ENCODE assay signal across 26 cellular contexts in the genomic region with DNA sequence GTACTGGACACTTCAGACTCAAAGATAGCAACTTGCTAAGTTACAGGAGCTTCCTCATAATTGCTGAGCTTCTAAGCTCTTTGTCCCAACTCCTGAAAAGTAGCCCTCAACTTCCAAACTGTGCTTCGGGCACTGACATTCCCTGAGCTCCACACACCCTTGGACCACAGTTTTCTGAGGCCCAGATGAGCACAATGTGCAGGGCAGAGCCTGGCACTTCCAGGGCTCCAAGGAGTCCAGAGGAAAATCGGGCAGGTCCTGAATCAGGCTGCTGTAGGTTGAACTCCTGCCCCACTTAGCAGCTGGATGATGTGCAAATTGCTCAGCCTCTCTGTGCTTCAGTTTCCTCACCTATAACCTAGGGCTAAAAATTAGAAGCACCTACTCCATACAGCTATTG. TPM values are rescaled to one million over a fixed set of nuclear protein-coding genes. Genes with fewer than 3 reads are reported as not detected.
DNase-seq lines count a peak whose midpoint lies in the region; ATAC-seq and TF ChIP-seq lines count a peak whose summit lies in the region.
"Had no signal": no experiment of that assay in that cellular context is flagged by ENCODE, and none has a peak within 500 bp of the region (broad histone marks: within the 10 kb centered on the region; RNA-seq: fewer than 3 reads in every experiment).

No MANE protein-coding gene starts in this region.

- H2BK20ac ChIP-seq in H9 (ENCODE audit: low read depth, low read length, poor library complexity, severe bottlenecking): no peak overlapping the region

- H3K79me2 ChIP-seq in H9 (ENCODE audit: insufficient read depth, low read length): no peaks in the 10 kb centered on the region

- no peak overlapping the region for H4K91ac ChIP-seq in H9 (ENCODE audit: insufficient read length, low read depth, low read length)

- no peak overlapping the region for H3K9ac ChIP-seq in H9 (ENCODE audit: extremely low read depth, insufficient read length, low read length)
- H3K9ac ChIP-seq: BLaER1 had no signal

- no peak for TF ChIP-seq EP300 in esophagus muscularis mucosa (IDR thresholded peaks at IDR 0.05)

- no peak for ATAC-seq in GM21526 (IDR thresholded peaks at IDR 0.05; ENCODE audit: low FRiP score, unreplicated experiment)
- ATAC-seq: GM12878 had no signal

- H3K36me3 ChIP-seq in esophagus muscularis mucosa (no peaks in the 10 kb centered on the region), vagina (no peaks in the 10 kb centered on the region)
- H3K36me3 ChIP-seq: BE2C, BLaER1 had no signal

- H3K27me3 ChIP-seq in H9 (ENCODE audit: insufficient read depth, low read length) (no peaks in the 10 kb centered on the region), esophagus muscularis mucosa (no peaks in the 10 kb centered on the region), vagina (no peaks in the 10 kb centered on the region)
- H3K27me3 ChIP-seq: BE2C, BLaER1 had no signal

- no peak overlapping the region for H3K14ac ChIP-seq in H9 (ENCODE audit: insufficient read depth, low read length)

- H4K8ac ChIP-seq in H9 (replicated peaks; ENCODE audit: insufficient read length, low read depth, low read length): no peak overlapping the region

- H2BK12ac ChIP-seq in H9 (ENCODE audit: insufficient read length, low read depth, low read length): no peak overlapping the region

- H3K4ac ChIP-seq in H9 (ENCODE audit: low read depth, low read length): no peak overlapping the region

- H3K4me1 Mint-ChIP-seq in H9 (peaks cover 22 to 24% of the 10 kb centered on the region in 2 experiments), osteocyte (ENCODE audit: unreplicated experiment) (no peaks in the 10 kb centered on the region)

- no peaks in the 10 kb centered on the region for H4K20me1 ChIP-seq in H9 (ENCODE audit: control insufficient read depth, insufficient read depth, insufficient read length)
- H4K20me1 ChIP-seq: BLaER1 had no signal

- DNase-seq in H9 (peak; percentile 10), esophagus muscularis mucosa (ENCODE audit: extremely low spot score) (peak; percentile 60), osteocyte (ENCODE audit: extremely low spot score, unreplicated experiment) (peak; percentile 46), vagina (ENCODE audit: extremely low spot score in 2 of 2) (peak; percentile 54 to 77), NCI-H1105 treated with DMSO at 0.1 percent for 48 hours (lab: John Stamatoyannopoulos, UW) (no peak), cardiac septum (ENCODE audit: low spot score) (no peak)
- DNase-seq: 8988T; ACHN; BE2C; C1 segment of cervical spinal cord; CD4-positive, alpha-beta memory T cell; CD4-positive, CD25-positive, alpha-beta regulatory T cell; CD8-positive, alpha-beta memory T cell; COR-L47; DMS 273 treated with DMSO at 0.1 percent for 48 hours; DMS153; DMS53; DMS79; DND-41; EL; GDM1 had no signal

- H3T11ph ChIP-seq in H9 (ENCODE audit: low read length): no peak overlapping the region

- H3K4me2 ChIP-seq in H9 (ENCODE audit: insufficient read depth, insufficient read length, low read length): no peak overlapping the region
- H3K4me2 ChIP-seq: BLaER1 had no signal

- H3K9me3 ChIP-seq in H9 (ENCODE audit: control insufficient read depth, low read depth, low read length): no peaks in the 10 kb centered on the region
- peaks cover 0 to 10% (median 5%) of the 10 kb centered on the region in 4 donors for H3K9me3 ChIP-seq in esophagus muscularis mucosa
- no peaks in the 10 kb centered on the region for H3K9me3 ChIP-seq in vagina
- H3K9me3 ChIP-seq: BE2C had no signal

- no peak overlapping the region for H3K27ac Mint-ChIP-seq in H9
- H3K27ac Mint-ChIP-seq in osteocyte (ENCODE audit: unreplicated experiment): no peak overlapping the region
- H3K27ac Mint-ChIP-seq: CD14-positive monocyte; CD4-positive, alpha-beta memory T cell; CD4-positive, CD25-positive, alpha-beta regulatory T cell; CD8-positive, alpha-beta memory T cell had no signal

- TF ChIP-seq POLR2A in esophagus muscularis mucosa (IDR thresholded peaks at IDR 0.05; ENCODE audit: low read depth) (no peak), vagina (IDR thresholded peaks at IDR 0.05) (no peak)

- H3K4me3 Mint-ChIP-seq in H9 (no peak overlapping the region), osteocyte (ENCODE audit: unreplicated experiment) (no peak overlapping the region)
- H3K4me3 Mint-ChIP-seq: CD14-positive monocyte; CD4-positive, alpha-beta memory T cell; CD4-positive, CD25-positive, alpha-beta regulatory T cell; CD8-positive, alpha-beta memory T cell had no signal

- no peak overlapping the region for H2BK5ac ChIP-seq in H9 (ENCODE audit: insufficient read length, low read length)

- no peaks in the 10 kb centered on the region for H3K79me1 ChIP-seq in H9 (ENCODE audit: insufficient read depth, low read depth, low read length, poor library complexity, severe bottlenecking)

- H3K27ac ChIP-seq in H9 (ENCODE audit: insufficient read length, low read depth, low read length) (no peak overlapping the region), esophagus muscularis mucosa (replicated peaks in 1 of 4) (no peak overlapping the region), vagina (no peak overlapping the region)
- H3K27ac ChIP-seq: BLaER1 had no signal

- no peaks in the 10 kb centered on the region for H3K23me2 ChIP-seq in H9 (ENCODE audit: insufficient read length, low read depth, low read length, poor library complexity, severe bottlenecking)

- H2AK5ac ChIP-seq in H9 (ENCODE audit: insufficient read length, low read length): no peak overlapping the region

- intact Hi-C loops in esophagus muscularis mucosa (cut with DNase I): no loop called here
- intact Hi-C loops in vagina (cut with DNase I): no loop called here
- intact Hi-C loops in cardiac septum (cut with DNase I): no loop called here

- no peak overlapping the region for H2BK15ac ChIP-seq in H9 (ENCODE audit: low read depth, low read length)

- no peak overlapping the region for H3K56ac ChIP-seq in H9 (ENCODE audit: insufficient read length, low read depth, low read length)

- TF ChIP-seq CTCF in H9 (conservative IDR thresholded peaks at IDR 0.05) (no peak), esophagus muscularis mucosa (IDR thresholded peaks at IDR 0.05) (no peak), osteocyte (IDR thresholded peaks at IDR 0.05) (no peak), vagina (IDR thresholded peaks at IDR 0.05) (no peak)

- peaks cover 10% of the 10 kb centered on the region; the same call in 1 of the 2 replicates for H3K27me3 Mint-ChIP-seq in H9 (ENCODE audit: low read depth)
- peaks cover 27% of the 10 kb centered on the region for H3K27me3 Mint-ChIP-seq in osteocyte (ENCODE audit: unreplicated experiment)

- no peak overlapping the region for H2BK120ac ChIP-seq in H9 (ENCODE audit: low read depth, low read length, poor library complexity, severe bottlenecking)

- no peak overlapping the region for H2AFZ ChIP-seq in H9 (ENCODE audit: low read length)

- no peak overlapping the region for H3K18ac ChIP-seq in H9 (ENCODE audit: insufficient read length, low read depth, low read length)

- H4K5ac ChIP-seq in H9 (ENCODE audit: insufficient read length, low read depth, low read length): no peak overlapping the region

- H3K4me3 ChIP-seq in esophagus muscularis mucosa: no peak overlapping the region
- no peak overlapping the region for H3K4me3 ChIP-seq in vagina
- H3K4me3 ChIP-seq: BLaER1, GM12878 had no signal

- H3K4me1 ChIP-seq in H9 (ENCODE audit: insufficient read depth, low read length) (peaks cover 7% of the 10 kb centered on the region; the same call in 1 of the 2 replicates), esophagus muscularis mucosa (no peaks in the 10 kb centered on the region), vagina (no peaks in the 10 kb centered on the region)
- H3K4me1 ChIP-seq: BE2C, BLaER1 had no signal

- H3K9me3 Mint-ChIP-seq in H9 (peaks cover 19% of the 10 kb centered on the region in 2 experiments), osteocyte (ENCODE audit: unreplicated experiment) (peaks cover 5% of the 10 kb centered on the region)
- H3K9me3 Mint-ChIP-seq: CD8-positive, alpha-beta memory T cell had no signal

- no CpG with 5 or more reads among the region's 2 CpGs for WGBS in H9 (ENCODE audit: extremely low coverage, insufficient read length, low lambda C conversion rate)
- 89% methylated on average over 1 of the region's 2 CpGs for WGBS in esophagus muscularis mucosa

- peaks cover 4 to 10% (median 9%) of the 10 kb centered on the region in 3 experiments; a peak in 5 of 7 replicates for H3K36me3 Mint-ChIP-seq in H9 (ENCODE audit: insufficient read depth in 1 of 3, low read depth in 3 of 3)
- peaks cover 3% of the 10 kb centered on the region for H3K36me3 Mint-ChIP-seq in osteocyte (ENCODE audit: unreplicated experiment)
- H3K36me3 Mint-ChIP-seq: CD14-positive monocyte; CD4-positive, alpha-beta memory T cell; CD4-positive, CD25-positive, alpha-beta regulatory T cell had no signal

- H3K23ac ChIP-seq in H9 (ENCODE audit: insufficient read length, low read depth, low read length): no peak overlapping the region

RNA-seq across cellular contexts. Expression of a gene that starts 54.6 kb away (rescaled TPM):
- total RNA-seq in H9 (2021) (0.24 and 0.63 TPM in 2 replicates), esophagus muscularis mucosa (1 to 10 TPM in 1 of 4 donors, under 1 TPM in 1, not detected in 2; 0.97 to 1.7 TPM), osteocyte (12.6 and 13.3 TPM in 2 replicates), vagina (not detected), cardiac septum (0.57 TPM)
- total RNA-seq: CD4-positive, alpha-beta memory T cell; CD4-positive, CD25-positive, alpha-beta regulatory T cell; CD8-positive, alpha-beta memory T cell; G401; GM12878 had no signal

Comparison
In these comparisons a context has a peak if more than half of its experiments do, and no peak if none do; other contexts are left out.
1. DNase-seq: peak in H9 (single experiment), esophagus muscularis mucosa (single experiment), osteocyte (single experiment) and vagina (2 of 2); none in NCI-H1105 treated with DMSO at 0.1 percent for 48 hours (single experiment) and cardiac septum (single experiment).